17 cellular contexts compared by ENCODE assay signal in the genomic region with DNA sequence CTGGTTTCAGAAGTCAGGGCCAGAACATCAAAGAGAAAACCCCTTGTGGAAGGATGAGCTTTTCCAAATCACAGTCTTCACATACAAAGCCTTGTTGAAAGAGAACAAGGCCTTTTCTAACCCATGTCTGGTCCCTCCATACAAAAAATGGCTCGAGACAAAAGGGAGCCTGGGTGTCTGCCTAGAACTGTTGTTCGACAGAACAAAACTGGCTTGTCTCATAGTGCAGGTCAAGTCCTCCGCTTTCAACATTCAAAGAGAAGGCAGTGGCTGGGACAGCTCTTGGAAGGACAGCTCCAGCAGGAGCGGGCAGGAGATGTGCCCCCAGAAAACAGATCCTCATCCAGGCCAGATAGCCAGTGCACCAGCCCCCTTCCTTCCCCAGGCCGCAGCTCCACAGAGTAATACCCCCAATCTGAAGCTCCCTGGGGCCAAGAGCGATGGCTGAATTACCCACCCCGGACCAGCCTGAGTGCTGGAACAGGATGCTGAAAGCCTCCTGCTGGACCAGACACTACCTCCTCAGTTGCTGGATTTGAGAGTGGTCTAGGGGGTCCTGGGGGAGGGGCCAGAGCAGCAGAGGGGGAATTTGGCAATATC. TPM values are rescaled to one million over a fixed set of nuclear protein-coding genes. Genes with fewer than 3 reads are reported as not detected.
DNase-seq lines count a peak whose midpoint lies in the region; ATAC-seq and TF ChIP-seq lines count a peak whose summit lies in the region.
"Had no signal": no experiment of that assay in that cellular context is flagged by ENCODE, and none has a peak within 500 bp of the region (broad histone marks: within the 10 kb centered on the region; RNA-seq: fewer than 3 reads in every experiment).

No MANE protein-coding gene starts in this region.

- 89 to 96% methylated on average over 4 to 7 of the region's 7 CpGs for WGBS in endodermal cell (ENCODE audit: insufficient coverage in 1 of 2, insufficient read length in 1 of 2), 2 experiments

- H3K4me1 ChIP-seq in endodermal cell (ENCODE audit: control insufficient read depth, insufficient read depth, low read length) = no peaks in the 10 kb centered on the region

- H3K27me3 ChIP-seq in endodermal cell (ENCODE audit: control insufficient read depth, insufficient read depth, low read length, poor library complexity, severe bottlenecking) = no peaks in the 10 kb centered on the region
- H3K27me3 ChIP-seq in layer of hippocampus (ENCODE audit: control insufficient read depth, insufficient read depth, low read length) = no peaks in the 10 kb centered on the region

- H3K27ac ChIP-seq in endodermal cell (ENCODE audit: low read depth, low read length) = peak overlapping the region; percentile 12
- H3K27ac ChIP-seq in layer of hippocampus (ENCODE audit: low read depth, low read length) = peak overlapping the region; percentile 77

- no peak overlapping the region for H3K4me3 ChIP-seq in endodermal cell (ENCODE audit: low read length)

- peaks cover 3% of the 10 kb centered on the region for H3K4me1 Mint-ChIP-seq in endodermal cell

- no peaks in the 10 kb centered on the region for H3K36me3 ChIP-seq in endodermal cell (ENCODE audit: control insufficient read depth, insufficient read depth, low read length)

- no peaks in the 10 kb centered on the region for H3K9me3 Mint-ChIP-seq in endodermal cell

- no peak overlapping the region for H3K9ac ChIP-seq in endodermal cell (ENCODE audit: extremely low read depth, low read length, poor library complexity, severe bottlenecking)

- DNase-seq in C1 segment of cervical spinal cord (lab: John Stamatoyannopoulos, UW) (peak in 11 of 14 donors; percentile 33 to 72 (median 61)), endodermal cell (no peak), putamen (ENCODE audit: low spot score) (peak; percentile 81), HuH-7.5 (ENCODE audit: low spot score) (no peak)
- DNase-seq in activated CD8-positive, alpha-beta memory T cell treated with anti-CD3 and anti-CD28 coated beads, Interleukin-2, amount 50 U/mL, for 48 hours = no peak
- DNase-seq: GOT3, KBM-7, NCI-H1105, NCI-H510A treated with DMSO at 0.1 percent for 48 hours, NCI-H774, OCI-M1, SHP77 had no signal

- ATAC-seq in GM19452 (IDR thresholded peaks at IDR 0.05; ENCODE audit: unreplicated experiment) = no peak
- ATAC-seq: HCT116 had no signal

- no peak for TF ChIP-seq CTCF in endodermal cell (conservative IDR thresholded peaks at IDR 0.05)

- no peaks in the 10 kb centered on the region for H3K36me3 Mint-ChIP-seq in endodermal cell (ENCODE audit: low read depth)

- peaks cover 4% of the 10 kb centered on the region for H3K27me3 Mint-ChIP-seq in endodermal cell (ENCODE audit: insufficient read depth)

- no peak overlapping the region for H3K4me3 Mint-ChIP-seq in endodermal cell

- no peaks in the 10 kb centered on the region for H3K9me3 ChIP-seq in endodermal cell (ENCODE audit: control insufficient read depth, low read length)

- no peak overlapping the region for H3K27ac Mint-ChIP-seq in endodermal cell

RNA-seq across cellular contexts. Expression of a gene that starts 27.6 kb away (rescaled TPM):
- 1 to 10 TPM; 1.5 to 2.8 TPM for total RNA-seq in endodermal cell
- polyA plus RNA-seq in endodermal cell (2013, experiment 1 of 2) = 1.00 TPM
- polyA plus RNA-seq in endodermal cell (2013, experiment 2 of 2) = 0.99 TPM
- total RNA-seq: A172 had no signal
- polyA plus RNA-seq: BJ had no signal

RNA-seq across cellular contexts. Expression of a gene that starts 30.4 kb away (rescaled TPM):
- total RNA-seq in endodermal cell = under 1 TPM; 0.33 to 0.55 TPM
- 0.39 TPM for polyA plus RNA-seq in endodermal cell (2013, experiment 1 of 2)
- 0.50 TPM for polyA plus RNA-seq in endodermal cell (2013, experiment 2 of 2)
- total RNA-seq: A172 had no signal
- polyA plus RNA-seq: BJ had no signal

RNA-seq across cellular contexts. Expression of a gene that starts 40.0 kb away (rescaled TPM):
- under 1 TPM in 1 of 2 donors, not detected in 1; 0.55 TPM for total RNA-seq in endodermal cell
- 4.5 TPM for polyA plus RNA-seq in endodermal cell (2013, experiment 1 of 2)
- 3.9 TPM for polyA plus RNA-seq in endodermal cell (2013, experiment 2 of 2)
- total RNA-seq: A172 had no signal
- polyA plus RNA-seq: BJ had no signal

Comparison
In these comparisons a context has a peak if more than half of its experiments do, and no peak if none do; other contexts are left out.
1. DNase-seq: peak in C1 segment of cervical spinal cord (11 of 14) and putamen (single experiment); none in endodermal cell (single experiment), activated CD8-positive, alpha-beta memory T cell treated with anti-CD3 and anti-CD28 coated beads, Interleukin-2, amount 50 U/mL, for 48 hours (single experiment) and HuH-7.5 (single experiment).